ENCODE assay signal across 20 cellular contexts in genomic region chr12:53337998-53338397, GRCh38. TPM values are rescaled to one million over a fixed set of nuclear protein-coding genes. Genes with fewer than 3 reads are reported as not detected.
DNase-seq lines count a peak whose midpoint lies in the region; ATAC-seq lines count a peak whose summit lies in the region.
"Had no signal": no experiment of that assay in that cellular context is flagged by ENCODE, and none has a peak within 500 bp of the region (broad histone marks: within the 10 kb centered on the region; RNA-seq: fewer than 3 reads in every experiment).

No MANE protein-coding gene starts in this region.

- peaks cover 0 to 5% of the 10 kb centered on the region in 2 experiments for H3K4me1 ChIP-seq in trophoblast cell (ENCODE audit: control insufficient read depth in 1 of 2, insufficient read depth in 2 of 2, low read length in 2 of 2)

- H3K23ac ChIP-seq in trophoblast cell (ENCODE audit: low read length) = no peak overlapping the region

- H2BK120ac ChIP-seq in trophoblast cell (ENCODE audit: insufficient read depth, low read length, poor library complexity) = no peak overlapping the region

- DNase-seq in left ventricle myocardium superior = no peak
- DNase-seq in Right ventricle myocardium superior = no peak
- DNase-seq in H7 = peak; percentile 40
- peak in 1 of 2 donors; percentile 43 for DNase-seq in central memory CD8-positive, alpha-beta T cell (ENCODE audit: low spot score in 2 of 2)
- DNase-seq in NCI-H345 treated with DMSO at 0.1 percent for 48 hours (lab: John Stamatoyannopoulos, UW; ENCODE audit: unreplicated experiment) = no peak
- no peak for DNase-seq in DMS53 treated with DMSO at 0.1 percent for 48 hours (lab: John Stamatoyannopoulos, UW; ENCODE audit: unreplicated experiment)
- no peak for DNase-seq in trophoblast cell
- DNase-seq: CD8-positive, alpha-beta T cell; MV-4-11; NCI-H1417 treated with DMSO at 0.1 percent for 48 hours; NCI-H2081 treated with DMSO at 0.1 percent for 48 hours; NCI-H2227 treated with DMSO at 0.1 percent for 48 hours; NCI-H526; NK-92 treated with Interleukin-12 subunit alpha and Interleukin-12 subunit beta, amount 100 ng/mL, for 24 hours had no signal

- peaks cover 4% of the 10 kb centered on the region for H3K36me3 Mint-ChIP-seq in central memory CD8-positive, alpha-beta T cell (ENCODE audit: insufficient read depth)
- H3K36me3 Mint-ChIP-seq: CD8-positive, alpha-beta T cell had no signal

- H2BK12ac ChIP-seq in trophoblast cell (ENCODE audit: low read length) = no peak overlapping the region

- no peaks in the 10 kb centered on the region for H3K79me1 ChIP-seq in trophoblast cell (ENCODE audit: low read length)

- H4K12ac ChIP-seq in trophoblast cell (ENCODE audit: low read depth, low read length) = no peak overlapping the region

- peak; percentile 64 for ATAC-seq in left ventricle myocardium superior
- ATAC-seq in Right ventricle myocardium superior (ENCODE audit: poor library complexity) = no peak
- peak; percentile 94 for ATAC-seq in central memory CD8-positive, alpha-beta T cell (replicated peaks; ENCODE audit: extremely low read depth, poor library complexity, severe bottlenecking)
- ATAC-seq: CD8-positive, alpha-beta T cell; HCT116 had no signal

- H3K4me3 ChIP-seq in H7 (ENCODE audit: insufficient read depth, low read depth, low read length) (no peak overlapping the region), trophoblast cell (ENCODE audit: low read depth, low read length) (no peak overlapping the region)
- H3K4me3 ChIP-seq: SJSA1 had no signal

- peak overlapping the region; percentile 59 for H3K4me3 Mint-ChIP-seq in central memory CD8-positive, alpha-beta T cell
- H3K4me3 Mint-ChIP-seq: B cell; CD8-positive, alpha-beta T cell had no signal

- H3K9me3 ChIP-seq in trophoblast cell (ENCODE audit: insufficient read depth, low read depth, low read length) = no peaks in the 10 kb centered on the region
- H3K9me3 ChIP-seq: SJSA1 had no signal

- no peak overlapping the region for H3K4ac ChIP-seq in trophoblast cell (ENCODE audit: low read depth, low read length)

- H4K91ac ChIP-seq in trophoblast cell (ENCODE audit: low read depth, low read length) = no peak overlapping the region

- H3K27ac Mint-ChIP-seq in central memory CD8-positive, alpha-beta T cell (ENCODE audit: low read depth) = peak overlapping the region; percentile 39
- H3K27ac Mint-ChIP-seq: B cell; CD8-positive, alpha-beta T cell had no signal

- no peaks in the 10 kb centered on the region for H3K36me3 ChIP-seq in H7 (replicated peaks; ENCODE audit: control insufficient read depth, insufficient read depth, low read length)
- H3K36me3 ChIP-seq in trophoblast cell (ENCODE audit: control insufficient read depth in 1 of 2, insufficient read depth in 2 of 2, low read length in 2 of 2) = no peaks in the 10 kb centered on the region
- H3K36me3 ChIP-seq: SJSA1 had no signal

- WGBS in trophoblast cell (ENCODE audit: extremely low coverage, insufficient coverage, insufficient read length) = no CpG with 5 or more reads among the region's 11 CpGs

- no peak overlapping the region for H3K14ac ChIP-seq in trophoblast cell (ENCODE audit: low read length)

- no peak overlapping the region for H4K8ac ChIP-seq in trophoblast cell (ENCODE audit: low read depth, low read length)

- peaks cover 12% of the 10 kb centered on the region for H3K4me1 Mint-ChIP-seq in central memory CD8-positive, alpha-beta T cell

- no peak overlapping the region for H3K4me2 ChIP-seq in trophoblast cell (ENCODE audit: low read length)

- no peaks in the 10 kb centered on the region for H3K9me3 Mint-ChIP-seq in central memory CD8-positive, alpha-beta T cell
- H3K9me3 Mint-ChIP-seq: CD8-positive, alpha-beta T cell had no signal

- no peak overlapping the region for H2BK5ac ChIP-seq in trophoblast cell (ENCODE audit: low read depth, low read length, poor library complexity)

- no peak overlapping the region for H2AK5ac ChIP-seq in trophoblast cell (ENCODE audit: low read length)

- H3K27me3 Mint-ChIP-seq in central memory CD8-positive, alpha-beta T cell = peaks cover 44% of the 10 kb centered on the region

- H3K9ac ChIP-seq in trophoblast cell (ENCODE audit: low read length) = no peak overlapping the region

- H3K27ac ChIP-seq in trophoblast cell (ENCODE audit: low read depth, low read length) = no peak overlapping the region
- H3K27ac ChIP-seq: RWPE1, SJSA1 had no signal

- no peaks in the 10 kb centered on the region for H3K79me2 ChIP-seq in trophoblast cell (ENCODE audit: control insufficient read depth, insufficient read depth, low read length, poor library complexity)

- peaks cover 16% of the 10 kb centered on the region for H3K27me3 ChIP-seq in H7 (ENCODE audit: control insufficient read depth, insufficient read depth, low read length)
- H3K27me3 ChIP-seq in trophoblast cell (ENCODE audit: insufficient read depth, low read length) = no peaks in the 10 kb centered on the region

- no peak overlapping the region for H2AFZ ChIP-seq in trophoblast cell (ENCODE audit: insufficient read depth, low read length, poor library complexity)

- intact Hi-C loops in left ventricle myocardium superior (cut with micrococcal nuclease) = no loop called here
- intact Hi-C loops in Right ventricle myocardium superior (cut with DNase I) = no loop called here

- H3K18ac ChIP-seq in trophoblast cell (ENCODE audit: low read length) = no peak overlapping the region

RNA-seq across cellular contexts. Expression of gene SP7, which starts 1.8 kb away (rescaled TPM):
- not detected for total RNA-seq in left ventricle myocardium superior
- not detected for total RNA-seq in Right ventricle myocardium superior
- total RNA-seq in H7 (2014; rRNA removed; shearing (Covaris generic)) = 0.14 and 0.44 TPM in 2 replicates
- 0.03 TPM in 1 of 2 replicates, not detected in the other for polyA plus RNA-seq in trophoblast cell (2013)
- total RNA-seq: B cell; CD8-positive, alpha-beta T cell; Daoy; LHCN-M2; SJSA1 had no signal

RNA-seq across cellular contexts. Expression of gene AAAS, which starts 16.6 kb away (rescaled TPM):
- total RNA-seq in left ventricle myocardium superior (39.4 TPM), Right ventricle myocardium superior (40.9 TPM)
- total RNA-seq in H7 (2014; rRNA removed; shearing (Covaris generic)) = 131 and 137 TPM in 2 replicates
- polyA plus RNA-seq in trophoblast cell (2013) = 36.5 and 38.2 TPM in 2 replicates

RNA-seq across cellular contexts. Expression of gene MYG1, which starts 38.5 kb away (rescaled TPM):
- total RNA-seq in left ventricle myocardium superior (42.5 TPM), Right ventricle myocardium superior (37.0 TPM)
- total RNA-seq in H7 (2014; rRNA removed; shearing (Covaris generic)) = 74.2 and 98.0 TPM in 2 replicates
- 44.5 and 48.7 TPM in 2 replicates for polyA plus RNA-seq in trophoblast cell (2013)

RNA-seq across cellular contexts. Expression of gene SP1, which starts 42.0 kb away (rescaled TPM):
- 30.1 TPM for total RNA-seq in left ventricle myocardium superior
- 26.3 TPM for total RNA-seq in Right ventricle myocardium superior
- total RNA-seq in H7 (2014; rRNA removed; shearing (Covaris generic)) = 46.7 and 51.8 TPM in 2 replicates
- polyA plus RNA-seq in trophoblast cell (2013) = 50.5 and 51.4 TPM in 2 replicates

RNA-seq across cellular contexts. Expression of gene PFDN5, which starts 42.7 kb away (rescaled TPM):
- 374 TPM for total RNA-seq in left ventricle myocardium superior
- total RNA-seq in Right ventricle myocardium superior = 359 TPM
- total RNA-seq in H7 (2014; rRNA removed; shearing (Covaris generic)) = 242 and 304 TPM in 2 replicates
- 302 and 315 TPM in 2 replicates for polyA plus RNA-seq in trophoblast cell (2013)
